In genomic region chr5:76602094-76602726, GRCh38 we compare ENCODE assay signal across 13 cellular contexts. TPM values are rescaled to one million over a fixed set of nuclear protein-coding genes. Genes with fewer than 3 reads are reported as not detected.
DNase-seq lines count a peak whose midpoint lies in the region; ATAC-seq and TF ChIP-seq lines count a peak whose summit lies in the region.
"Had no signal": no experiment of that assay in that cellular context is flagged by ENCODE, and none has a peak within 500 bp of the region (broad histone marks: within the 10 kb centered on the region; RNA-seq: fewer than 3 reads in every experiment).

No MANE protein-coding gene starts in this region.

- no peak for TF ChIP-seq EP300 in esophagus muscularis mucosa (IDR thresholded peaks at IDR 0.05)

- peaks cover 44% of the 10 kb centered on the region for H3K4me1 ChIP-seq in A673 (ENCODE audit: insufficient read depth, low read length, poor library complexity, severe bottlenecking)
- peaks cover 7% of the 10 kb centered on the region for H3K4me1 ChIP-seq in GM23248 (ENCODE audit: insufficient read depth)
- peaks cover 0 to 8% (median 3%) of the 10 kb centered on the region in 4 donors for H3K4me1 ChIP-seq in esophagus muscularis mucosa
- H3K4me1 ChIP-seq: ascending aorta, vagina had no signal

- intact Hi-C loops in A673 (cut with micrococcal nuclease; ENCODE audit: unreplicated experiment) (no loop called here), esophagus muscularis mucosa (cut with DNase I) (loop anchor here (2.0 to 10.0 kb wide), 3 partner anchors 39 to 483 kb away; partner anchors contain the start of gene ZBED3)

- no TSS peak for BruUV-seq in A673 (replicated peaks; lab: Mats Ljungman, UMichigan)

- no peak overlapping the region for H3K4me3 ChIP-seq in A673 (ENCODE audit: low read depth, low read length, poor library complexity, severe bottlenecking)
- no peak overlapping the region for H3K4me3 ChIP-seq in GM23248
- no peak overlapping the region for H3K4me3 ChIP-seq in fibroblast of mammary gland (ENCODE audit: control insufficient read depth, low read depth, low read length)
- no peak overlapping the region for H3K4me3 ChIP-seq in esophagus muscularis mucosa
- H3K4me3 ChIP-seq: ascending aorta, vagina had no signal

- no peaks in the 10 kb centered on the region for H3K9me2 ChIP-seq in GM23248 (ENCODE audit: insufficient read depth)

- H3K9me3 Mint-ChIP-seq in activated CD4-positive, alpha-beta memory T cell treated with anti-CD3 and anti-CD28 coated beads, Interleukin-2, amount 10 ng/mL, durations not matched to agents 7 days and 5 days: no peaks in the 10 kb centered on the region
- H3K9me3 Mint-ChIP-seq: T-cell had no signal

- peak; percentile 66 for ATAC-seq in SK-N-SH treated with all-trans-retinoic acid at 6 μM for 48 hours

- H3K9ac ChIP-seq in GM23248: no peak overlapping the region

- no peaks in the 10 kb centered on the region for H3K36me3 ChIP-seq in A673 (ENCODE audit: insufficient read depth, low read length, poor library complexity, severe bottlenecking)
- H3K36me3 ChIP-seq in GM23248 (ENCODE audit: low read depth): no peaks in the 10 kb centered on the region
- H3K36me3 ChIP-seq in esophagus muscularis mucosa: no peaks in the 10 kb centered on the region
- H3K36me3 ChIP-seq: ascending aorta, vagina had no signal

- POLR2A ChIA-PET in A673 (lab: Charles Lee; ENCODE audit: low non-redundant PET): no interaction called here
- POLR2A ChIA-PET in activated CD4-positive, alpha-beta memory T cell treated with anti-CD3 and anti-CD28 coated beads, Interleukin-2, amount 10 ng/mL, durations not matched to agents 7 days and 5 days (lab: Charles Lee): interaction anchor here (0.7 to 2.1 kb wide), 4 partner anchors 10 to 196 kb away, joined by 3 to 6 read pairs (median 4); no protein-coding TSS in a partner anchor

- no peak for TF ChIP-seq POLR2A in esophagus muscularis mucosa (IDR thresholded peaks at IDR 0.05; ENCODE audit: low read depth)

- peaks cover 13% of the 10 kb centered on the region for H3K4me1 Mint-ChIP-seq in activated CD4-positive, alpha-beta memory T cell treated with anti-CD3 and anti-CD28 coated beads, Interleukin-2, amount 10 ng/mL, durations not matched to agents 7 days and 5 days

- no peak overlapping the region for H3K4me3 Mint-ChIP-seq in activated CD4-positive, alpha-beta memory T cell treated with anti-CD3 and anti-CD28 coated beads, Interleukin-2, amount 10 ng/mL, durations not matched to agents 7 days and 5 days
- H3K4me3 Mint-ChIP-seq: T-cell had no signal

- H3K27me3 ChIP-seq in A673 (replicated peaks; ENCODE audit: insufficient read depth, low read depth, low read length, poor library complexity) (no peaks in the 10 kb centered on the region), GM23248 (replicated peaks; ENCODE audit: insufficient read depth) (peaks cover 25% of the 10 kb centered on the region), esophagus muscularis mucosa (no peaks in the 10 kb centered on the region)
- H3K27me3 ChIP-seq: ascending aorta, vagina had no signal

- H2AFZ ChIP-seq in GM23248: no peak overlapping the region

- H3K36me3 Mint-ChIP-seq in activated CD4-positive, alpha-beta memory T cell treated with anti-CD3 and anti-CD28 coated beads, Interleukin-2, amount 10 ng/mL, durations not matched to agents 7 days and 5 days (ENCODE audit: low read depth): peaks cover 65% of the 10 kb centered on the region

- CTCF ChIA-PET in A673 (lab: Charles Lee): interaction anchor here (0.6 to 3.9 kb wide), 8 partner anchors 14 to 266 kb away, joined by 3 to 63 read pairs (median 4); no protein-coding TSS in a partner anchor
- CTCF ChIA-PET in activated CD4-positive, alpha-beta memory T cell treated with anti-CD3 and anti-CD28 coated beads, Interleukin-2, amount 10 ng/mL, durations not matched to agents 7 days and 5 days (lab: Charles Lee): interaction anchor here (0.7 to 2.7 kb wide), 21 partner anchors 9 to 235 kb away, joined by 3 to 49 read pairs (median 3); no protein-coding TSS in a partner anchor

- H3K27ac ChIP-seq in A673 (ENCODE audit: low read depth, low read length, poor library complexity, severe bottlenecking): no peak overlapping the region
- no peak overlapping the region for H3K27ac ChIP-seq in GM23248
- H3K27ac ChIP-seq in esophagus muscularis mucosa (replicated peaks in 1 of 4): no peak overlapping the region
- H3K27ac ChIP-seq: ascending aorta, vagina had no signal

- H3K79me2 ChIP-seq in GM23248 (ENCODE audit: insufficient read depth): no peaks in the 10 kb centered on the region

- 61 to 64% methylated on average over 2 of the region's 2 CpGs for WGBS in GM23248 (ENCODE audit: low coverage in 1 of 2, low lambda C conversion rate in 2 of 2, missing lambda C conversion rate in 2 of 2), 2 experiments
- 82% methylated on average over 2 of the region's 2 CpGs for WGBS in esophagus muscularis mucosa

- H3K4me2 ChIP-seq in GM23248 (ENCODE audit: unreplicated experiment): no peak overlapping the region

- H3F3A ChIP-seq in GM23248 (ENCODE audit: insufficient read depth): peaks cover 4% of the 10 kb centered on the region; the same call in 1 of the 2 replicates

- H3K9me3 ChIP-seq in A673 (ENCODE audit: low read depth, low read length, poor library complexity, severe bottlenecking): no peaks in the 10 kb centered on the region
- H3K9me3 ChIP-seq in GM23248 (ENCODE audit: low read depth): no peaks in the 10 kb centered on the region
- H3K9me3 ChIP-seq in esophagus muscularis mucosa: no peaks in the 10 kb centered on the region
- H3K9me3 ChIP-seq: ascending aorta, vagina had no signal

- H3K27me3 Mint-ChIP-seq in activated CD4-positive, alpha-beta memory T cell treated with anti-CD3 and anti-CD28 coated beads, Interleukin-2, amount 10 ng/mL, durations not matched to agents 7 days and 5 days: no peaks in the 10 kb centered on the region
- H3K27me3 Mint-ChIP-seq: T-cell had no signal

- H4K20me1 ChIP-seq in GM23248 (ENCODE audit: insufficient read depth): no peaks in the 10 kb centered on the region

- no peak overlapping the region for H3K27ac Mint-ChIP-seq in activated CD4-positive, alpha-beta memory T cell treated with anti-CD3 and anti-CD28 coated beads, Interleukin-2, amount 10 ng/mL, durations not matched to agents 7 days and 5 days

- peak; percentile 45 for DNase-seq in A673 (ENCODE audit: low spot score)
- peak; percentile 38 for DNase-seq in GM23248
- DNase-seq in fibroblast of mammary gland (ENCODE audit: low read depth): peak; percentile 45
- no peak for DNase-seq in activated CD4-positive, alpha-beta memory T cell treated with anti-CD3 and anti-CD28 coated beads, Interleukin-2, amount 10 ng/mL, durations not matched to agents 7 days and 5 days
- no peak for DNase-seq in SHP77 treated with DMSO at 0.1 percent for 48 hours (lab: John Stamatoyannopoulos, UW)
- DNase-seq in esophagus muscularis mucosa (ENCODE audit: extremely low spot score): no peak
- no peak for DNase-seq in iPS-NIHi11 (ENCODE audit: low spot score)
- DNase-seq: activated CD4-positive, CD25-positive, alpha-beta regulatory T cell treated with anti-CD3 and anti-CD28 coated beads, Interleukin-2, amount 50 U/mL, for 72 hours; NCI-H2081 treated with DMSO at 0.1 percent for 48 hours had no signal

- TF ChIP-seq CTCF in A673 (conservative IDR thresholded peaks at IDR 0.05; ENCODE audit: low read depth, low read length) (peak; percentile 62), fibroblast of mammary gland (conservative IDR thresholded peaks at IDR 0.05; ENCODE audit: control insufficient read depth, insufficient read depth, low read depth, low read length) (peak; percentile 41), esophagus muscularis mucosa (IDR thresholded peaks at IDR 0.05) (no peak)

- in situ Hi-C loops in GM23248 (cut with MboI): loop anchor here (5.0 to 10.0 kb wide), 2 partner anchors 175 to 413 kb away; no protein-coding TSS in a partner anchor

TF ChIP-seq in SK-N-SH treated with all-trans-retinoic acid at 6 μM for 48 hours, 23 proteins besides CTCF, POLR2A, EP300 and RAD21 (continues in another document):
- no peak for TF ChIP-seq ZFP30 (CRISPR knock-in tag; IDR thresholded peaks at IDR 0.05)
- TF ChIP-seq GLIS3 (CRISPR knock-in tag; IDR thresholded peaks at IDR 0.05): no peak
- TF ChIP-seq TOX (CRISPR knock-in tag; IDR thresholded peaks at IDR 0.05; ENCODE audit: borderline replicate concordance): no peak
- no peak for TF ChIP-seq ESRRG (CRISPR knock-in tag; IDR thresholded peaks at IDR 0.05)
- TF ChIP-seq CREB5 (CRISPR knock-in tag; IDR thresholded peaks at IDR 0.05; ENCODE audit: low read depth): no peak

RNA-seq across cellular contexts. Expression of gene F2RL2, which starts 21.0 kb away (rescaled TPM):
- total RNA-seq in A673 (2021): 14.0 and 14.4 TPM in 2 replicates
- total RNA-seq in GM23248 (2014; rRNA removed; shearing (Covaris generic)): under 0.01 TPM in 1 of 2 replicates, not detected in the other
- 0.05 TPM in 1 of 2 replicates, not detected in the other for polyA plus RNA-seq in GM23248 (2016; fragmentation: Nextera tagmentation; extraction: Ambion mirVana)
- not detected for total RNA-seq in activated CD4-positive, alpha-beta memory T cell treated with anti-CD3 and anti-CD28 coated beads, Interleukin-2, amount 10 ng/mL, durations not matched to agents 7 days and 5 days
- 1 to 10 TPM; 2.8 to 7.1 (median 4.6) TPM for total RNA-seq in esophagus muscularis mucosa
- total RNA-seq: ascending aorta, vagina had no signal

Comparison
In these comparisons a context has a peak if more than half of its experiments do, and no peak if none do; other contexts are left out.
1. DNase-seq: peak in A673 (single experiment), GM23248 (single experiment) and fibroblast of mammary gland (single experiment); none in activated CD4-positive, alpha-beta memory T cell treated with anti-CD3 and anti-CD28 coated beads, Interleukin-2, amount 10 ng/mL, durations not matched to agents 7 days and 5 days (single experiment), SHP77 treated with DMSO at 0.1 percent for 48 hours (single experiment), esophagus muscularis mucosa (single experiment) and iPS-NIHi11 (single experiment).
2. CTCF ChIP-seq: peak in A673 (single experiment) and fibroblast of mammary gland (single experiment); none in esophagus muscularis mucosa (0 of 3).